In genomic region chr3:94627689-94628088, GRCh38 we compare ENCODE assay signal across 9 cellular contexts.
"Had no signal": no experiment of that assay in that cellular context is flagged by ENCODE, and none has a peak within 500 bp of the region (broad histone marks: within the 10 kb centered on the region; RNA-seq: fewer than 3 reads in every experiment).

No MANE protein-coding gene starts in this region.

- ATAC-seq: GM23338, HCT116 had no signal

- H3K4me1 ChIP-seq: HAP-1 had no signal

- H3K9ac ChIP-seq: GM23248 had no signal

- H3K4me3 ChIP-seq: GM23248, GM23338, HAP-1 had no signal

- H3K4me2 ChIP-seq: GM23338 had no signal

- H3K9me3 ChIP-seq: HAP-1 had no signal

- H3K27ac ChIP-seq: GM23248 had no signal

- H2AFZ ChIP-seq: GM23248, GM23338 had no signal

- H3K9me3 Mint-ChIP-seq: GM23338 had no signal

- H3K27ac Mint-ChIP-seq: GM23338, HFFc6 had no signal

- DNase-seq: GM23248, GOT3, H7, H9, HCEC 1CT, HFFc6 had no signal

- H3K4me3 Mint-ChIP-seq: GM23338, H9, HFFc6 had no signal
